ENCODE assay signal across 13 cellular contexts in genomic region chr1:172449012-172449584, GRCh38. TPM values are rescaled to one million over a fixed set of nuclear protein-coding genes. Genes with fewer than 3 reads are reported as not detected.
A peak's percentile ranks its signal among the peaks of the same experiment; 100 is the strongest.
DNase-seq lines count a peak whose midpoint lies in the region; ATAC-seq and TF ChIP-seq lines count a peak whose summit lies in the region.
"Had no signal": no experiment of that assay in that cellular context is flagged by ENCODE, and none has a peak within 500 bp of the region (broad histone marks: within the 10 kb centered on the region; RNA-seq: fewer than 3 reads in every experiment).

No MANE protein-coding gene starts in this region.

- peaks cover 15 to 27% of the 10 kb centered on the region in 2 donors for H3K4me1 Mint-ChIP-seq in natural killer cell treated with Interleukin-12 subunit alpha and Interleukin-12 subunit beta and Interleukin-15 and Interleukin-18, amount 100 ng/mL, for 72 hours (ENCODE audit: low read depth in 2 of 2)
- peaks cover 5 to 16% of the 10 kb centered on the region in 2 donors for H3K4me1 Mint-ChIP-seq in natural killer cell

- no peaks in the 10 kb centered on the region for H4K20me1 ChIP-seq in OCI-LY3 (ENCODE audit: insufficient read depth, low read length)

- H3K4me2 ChIP-seq in OCI-LY3 (ENCODE audit: low read length): peak overlapping the region; percentile 72

- no peaks in the 10 kb centered on the region for H3K9me3 ChIP-seq in OCI-LY3 (ENCODE audit: insufficient read depth, low read length)
- H3K9me3 ChIP-seq in SJCRH30 (replicated peaks): no peaks in the 10 kb centered on the region

- DNase-seq in natural killer cell treated with Interleukin-12 subunit alpha and Interleukin-12 subunit beta and Interleukin-15 and Interleukin-18, amount 100 ng/mL, for 72 hours (ENCODE audit: low spot score): no peak
- DNase-seq in natural killer cell: no peak
- peak; percentile 79 for DNase-seq in epithelial cell of esophagus (ENCODE audit: low read depth)
- DNase-seq in stimulated activated naive CD8-positive, alpha-beta T cell treated with anti-CD3 and anti-CD28 coated beads, Interleukin-15, Interleukin-2, amounts not matched to agents 100 U/mL and 50 U/mL, for 24 hours: peak; percentile 10
- no peak for DNase-seq in COR-L47 (lab: John Stamatoyannopoulos, UW)
- DNase-seq in SJCRH30: no peak

- peak overlapping the region; percentile 97 for H2AFZ ChIP-seq in OCI-LY3 (ENCODE audit: low read depth, low read length)

- H3K9me3 Mint-ChIP-seq in natural killer cell treated with Interleukin-12 subunit alpha and Interleukin-12 subunit beta and Interleukin-15 and Interleukin-18, amount 100 ng/mL, for 72 hours: no peaks in the 10 kb centered on the region
- H3K9me3 Mint-ChIP-seq in natural killer cell: no peaks in the 10 kb centered on the region
- H3K9me3 Mint-ChIP-seq: brain; CD8-positive, alpha-beta T cell; stimulated activated memory B cell treated with anti-CD40 and anti-IgM and Interleukin-4, amounts not matched to agents 10 μg/mL and 1 μg/mL and 100 μg/mL, for 72 hours had no signal

- H3K4me1 ChIP-seq in OCI-LY3 (ENCODE audit: low read length) (peaks cover 32% of the 10 kb centered on the region), SJCRH30 (peaks cover 25% of the 10 kb centered on the region)

- peak overlapping the region in 1 of 2 donors; percentile 30 for H3K27ac Mint-ChIP-seq in natural killer cell treated with Interleukin-12 subunit alpha and Interleukin-12 subunit beta and Interleukin-15 and Interleukin-18, amount 100 ng/mL, for 72 hours
- no peak overlapping the region for H3K27ac Mint-ChIP-seq in natural killer cell
- H3K27ac Mint-ChIP-seq: CD8-positive, alpha-beta T cell; stimulated activated memory B cell treated with anti-CD40 and anti-IgM and Interleukin-4, amounts not matched to agents 10 μg/mL and 1 μg/mL and 100 μg/mL, for 72 hours had no signal

- H3K27ac ChIP-seq in OCI-LY3 (ENCODE audit: low read length) (no peak overlapping the region), SJCRH30 (no peak overlapping the region)
- H3K27ac ChIP-seq: RWPE1 had no signal

- H3K4me3 Mint-ChIP-seq in natural killer cell treated with Interleukin-12 subunit alpha and Interleukin-12 subunit beta and Interleukin-15 and Interleukin-18, amount 100 ng/mL, for 72 hours: peak overlapping the region; percentile 40
- no peak overlapping the region for H3K4me3 Mint-ChIP-seq in natural killer cell
- H3K4me3 Mint-ChIP-seq: CD8-positive, alpha-beta T cell; stimulated activated memory B cell treated with anti-CD40 and anti-IgM and Interleukin-4, amounts not matched to agents 10 μg/mL and 1 μg/mL and 100 μg/mL, for 72 hours had no signal

- intact Hi-C loops in natural killer cell (cut with micrococcal nuclease): no loop called here

- H3K36me3 Mint-ChIP-seq in natural killer cell treated with Interleukin-12 subunit alpha and Interleukin-12 subunit beta and Interleukin-15 and Interleukin-18, amount 100 ng/mL, for 72 hours: no peaks in the 10 kb centered on the region
- H3K36me3 Mint-ChIP-seq in natural killer cell: no peaks in the 10 kb centered on the region
- H3K36me3 Mint-ChIP-seq: brain; CD8-positive, alpha-beta T cell; stimulated activated memory B cell treated with anti-CD40 and anti-IgM and Interleukin-4, amounts not matched to agents 10 μg/mL and 1 μg/mL and 100 μg/mL, for 72 hours had no signal

- TF ChIP-seq CTCF in natural killer cell (IDR thresholded peaks at IDR 0.05): no peak
- TF ChIP-seq CTCF in OCI-LY3 (IDR thresholded peaks at IDR 0.05; ENCODE audit: low read depth, low read length): no peak
- TF ChIP-seq CTCF in epithelial cell of esophagus (IDR thresholded peaks at IDR 0.05; ENCODE audit: insufficient read depth, low read depth, low read length, missing control alignments): no peak

- H3K9ac ChIP-seq in OCI-LY3 (ENCODE audit: low read length): no peak overlapping the region

- ATAC-seq in natural killer cell treated with Interleukin-12 subunit alpha and Interleukin-12 subunit beta and Interleukin-15 and Interleukin-18, amount 100 ng/mL, for 72 hours: peak in 1 of 2 donors; percentile 66
- ATAC-seq in natural killer cell (no peak), GM18519 (IDR thresholded peaks at IDR 0.05; ENCODE audit: low FRiP score, unreplicated experiment) (no peak)
- peak; percentile 48 for ATAC-seq in stimulated activated naive CD8-positive, alpha-beta T cell treated with anti-CD3 and anti-CD28 coated beads, Interleukin-15, Interleukin-2, amounts not matched to agents 100 U/mL and 50 U/mL, for 24 hours

- no peaks in the 10 kb centered on the region for H3K27me3 ChIP-seq in OCI-LY3 (ENCODE audit: low read depth, low read length)
- no peaks in the 10 kb centered on the region for H3K27me3 ChIP-seq in SJCRH30

- H3K79me2 ChIP-seq in OCI-LY3 (ENCODE audit: low read length): no peaks in the 10 kb centered on the region

- H3K27me3 Mint-ChIP-seq in natural killer cell treated with Interleukin-12 subunit alpha and Interleukin-12 subunit beta and Interleukin-15 and Interleukin-18, amount 100 ng/mL, for 72 hours: no peaks in the 10 kb centered on the region
- no peaks in the 10 kb centered on the region for H3K27me3 Mint-ChIP-seq in natural killer cell (ENCODE audit: low read depth in 2 of 2)
- H3K27me3 Mint-ChIP-seq: stimulated activated memory B cell treated with anti-CD40 and anti-IgM and Interleukin-4, amounts not matched to agents 10 μg/mL and 1 μg/mL and 100 μg/mL, for 72 hours had no signal

- H3K36me3 ChIP-seq in OCI-LY3 (replicated peaks; ENCODE audit: low read depth, low read length) (no peaks in the 10 kb centered on the region), SJCRH30 (no peaks in the 10 kb centered on the region)

- H3K4me3 ChIP-seq in OCI-LY3 (ENCODE audit: low read length) (peak overlapping the region; percentile 69; the same call in 1 of the 2 replicates), epithelial cell of esophagus (ENCODE audit: low read length) (no peak overlapping the region), SJCRH30 (no peak overlapping the region)
- H3K4me3 ChIP-seq: lung had no signal

RNA-seq across cellular contexts. Expression of gene PIGC, which starts 5.2 kb away (rescaled TPM):
- total RNA-seq in natural killer cell treated with Interleukin-12 subunit alpha and Interleukin-12 subunit beta and Interleukin-15 and Interleukin-18, amount 100 ng/mL, for 72 hours: 10 to 100 TPM; 22.4 to 27.0 TPM
- total RNA-seq in natural killer cell: 10 to 100 TPM; 27.9 to 35.7 (median 30.4) TPM
- total RNA-seq in SJCRH30 (2014; rRNA removed; shearing (Covaris generic)): 26.1 and 26.6 TPM in 2 replicates

RNA-seq across cellular contexts. Expression of gene C1orf105, which starts 28.6 kb away (rescaled TPM):
- not detected for total RNA-seq in natural killer cell treated with Interleukin-12 subunit alpha and Interleukin-12 subunit beta and Interleukin-15 and Interleukin-18, amount 100 ng/mL, for 72 hours
- not detected for total RNA-seq in natural killer cell
- 17.7 and 21.0 TPM in 2 replicates for total RNA-seq in SJCRH30 (2014; rRNA removed; shearing (Covaris generic))
- total RNA-seq: CD8-positive, alpha-beta T cell; lung had no signal

Comparison
In these comparisons a context has a peak if more than half of its experiments do, and no peak if none do; other contexts are left out.
1. DNase-seq: peak in epithelial cell of esophagus (single experiment) and stimulated activated naive CD8-positive, alpha-beta T cell treated with anti-CD3 and anti-CD28 coated beads, Interleukin-15, Interleukin-2, amounts not matched to agents 100 U/mL and 50 U/mL, for 24 hours (single experiment); none in natural killer cell treated with Interleukin-12 subunit alpha and Interleukin-12 subunit beta and Interleukin-15 and Interleukin-18, amount 100 ng/mL, for 72 hours (single experiment), natural killer cell (single experiment), COR-L47 (single experiment) and SJCRH30 (0 of 2).
2. RNA of gene C1orf105, which starts 28.6 kb away (total RNA-seq): 17.7 to 21.0 TPM in SJCRH30; not detected in natural killer cell treated with Interleukin-12 subunit alpha and Interleukin-12 subunit beta and Interleukin-15 and Interleukin-18, amount 100 ng/mL, for 72 hours and not detected in natural killer cell; every median in the first group is over 10 times any median in the second.